ENCODE assay signal across 15 cellular contexts in the genomic region with DNA sequence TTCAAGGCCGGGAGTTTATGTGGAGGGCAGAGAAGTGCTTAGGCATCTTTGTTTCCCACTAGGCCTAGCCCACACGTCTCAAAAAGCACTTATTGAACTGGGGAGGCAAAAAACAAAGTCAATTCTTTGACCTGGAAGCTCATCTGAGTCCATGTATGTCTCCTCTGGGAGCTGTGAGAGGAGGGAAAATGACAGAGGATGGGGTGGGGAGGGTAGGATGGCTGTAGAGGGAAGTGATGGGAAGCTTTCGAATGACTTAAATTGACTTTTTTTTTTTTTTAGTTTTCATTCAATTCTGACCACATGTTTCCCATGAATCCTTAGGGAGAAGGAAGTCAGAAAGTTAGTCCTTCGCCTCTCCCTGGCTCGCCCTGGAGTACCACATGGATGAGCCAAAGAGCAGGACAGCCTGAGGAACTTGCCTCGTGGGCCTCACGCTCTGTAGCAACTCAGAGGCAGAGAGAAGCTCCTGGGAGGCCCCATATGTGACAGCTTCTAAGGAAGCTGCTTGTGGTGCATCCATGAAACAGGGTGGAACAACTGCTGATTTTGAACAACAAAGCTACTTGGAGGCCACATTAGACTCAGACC.
"Had no signal": no experiment of that assay in that cellular context is flagged by ENCODE, and none has a peak within 500 bp of the region (broad histone marks: within the 10 kb centered on the region; RNA-seq: fewer than 3 reads in every experiment).

No MANE protein-coding gene starts in this region.

- H3K27ac ChIP-seq: dorsolateral prefrontal cortex, gastrocnemius medialis, neutrophil had no signal

- H3K4me3 Mint-ChIP-seq: central memory CD8-positive, alpha-beta T cell; immature natural killer cell; mesothelial cell of epicardium; natural killer cell had no signal

- H3K36me3 ChIP-seq: gastrocnemius medialis, neutrophil had no signal

- H3K4me1 Mint-ChIP-seq: central memory CD8-positive, alpha-beta T cell; immature natural killer cell; natural killer cell had no signal

- H3K4me3 ChIP-seq: dorsolateral prefrontal cortex, gastrocnemius medialis, smooth muscle cell had no signal

- H3K27me3 Mint-ChIP-seq: central memory CD8-positive, alpha-beta T cell had no signal

- H3K9me3 Mint-ChIP-seq: central memory CD8-positive, alpha-beta T cell; immature natural killer cell; natural killer cell had no signal

- H3K27me3 ChIP-seq: gastrocnemius medialis, neutrophil had no signal

- H3K27ac Mint-ChIP-seq: immature natural killer cell, mesothelial cell of epicardium had no signal

- H3K9me3 ChIP-seq: gastrocnemius medialis, neutrophil had no signal

- H3K36me3 Mint-ChIP-seq: immature natural killer cell, mesothelial cell of epicardium, natural killer cell had no signal

- DNase-seq: cortex of kidney; dorsolateral prefrontal cortex; effector CD8-positive, alpha-beta T cell; gastrocnemius medialis; immature natural killer cell; natural killer cell; posterior cingulate gyrus; stimulated activated CD4-positive, alpha-beta T cell treated with anti-CD3 and anti-CD28 coated beads, Interleukin-2, amount 100 ng/mL, for 48 hours; stimulated activated naive CD4-positive, alpha-beta T cell treated with Interleukin-2 at 50 U/mL for 16 hours; trophoblast cell had no signal

- ATAC-seq: esophagus mucosa, gastrocnemius medialis, natural killer cell had no signal

- H3K4me2 ChIP-seq: smooth muscle cell had no signal
